Comparison of ENCODE assay signal across 8 cellular contexts in the genomic region with DNA sequence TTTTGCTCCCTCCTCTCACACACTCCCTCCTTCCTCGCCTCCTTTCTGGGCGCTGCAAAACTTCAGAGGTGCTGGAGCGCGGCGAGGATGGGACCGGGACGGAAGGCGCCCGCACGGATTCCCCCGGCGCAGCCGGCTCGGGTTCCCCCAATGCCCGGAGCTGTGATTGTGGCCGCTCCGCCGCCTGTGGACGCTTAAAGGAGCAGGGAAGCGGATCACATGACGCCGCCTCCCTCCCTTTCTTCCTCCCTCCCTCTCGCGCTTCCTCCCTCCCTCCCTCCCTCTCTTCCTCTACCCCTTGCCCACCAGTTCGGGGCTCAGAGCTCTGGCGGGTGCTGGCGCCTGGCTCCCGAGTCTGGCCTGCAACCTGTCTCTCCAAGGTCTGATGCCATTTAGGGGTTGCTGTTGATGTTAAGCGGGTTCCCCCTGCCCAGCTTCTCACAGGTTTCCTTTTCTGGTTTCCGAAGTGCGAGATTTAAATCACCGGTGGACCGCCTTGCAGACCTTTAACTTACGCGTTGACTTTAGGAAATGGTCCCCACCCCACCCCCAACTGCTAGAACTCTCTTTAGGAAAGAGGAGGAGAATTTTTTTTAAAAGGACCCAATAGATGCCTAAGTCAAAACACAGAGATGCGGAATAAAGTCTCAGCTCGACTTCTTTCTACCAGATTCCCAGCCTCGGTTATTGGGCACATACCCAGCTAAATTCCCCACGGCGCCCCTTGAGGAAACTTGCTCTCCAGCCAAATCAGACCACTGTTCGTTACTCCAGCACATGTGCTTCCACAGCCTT. TPM values are rescaled to one million over a fixed set of nuclear protein-coding genes. Genes with fewer than 3 reads are reported as not detected.
DNase-seq lines count a peak whose midpoint lies in the region; ATAC-seq and TF ChIP-seq lines count a peak whose summit lies in the region.

WLS (minus strand) TSS at position 170 of the 795 bp plus-strand sequence. CDS start 224 bp downstream, outside the sequence.

- peaks cover 7% of the 10 kb centered on the region for H3K4me1 ChIP-seq in right cardiac atrium (ENCODE audit: control insufficient read depth, insufficient read depth, low read length)
- no peaks in the 10 kb centered on the region for H3K4me1 ChIP-seq in Karpas-422 (ENCODE audit: low read length)

- no peak within 1 kb of the TSS for H2AFZ ChIP-seq in Karpas-422 (ENCODE audit: low read length)

- H3K9ac ChIP-seq in Karpas-422 (ENCODE audit: low read length) = no peak within 1 kb of the TSS

- no peaks in the 10 kb centered on the region for H3K79me2 ChIP-seq in Karpas-422 (ENCODE audit: low read length)

- H3K4me2 ChIP-seq in Karpas-422 (ENCODE audit: low read depth, low read length, poor library complexity, severe bottlenecking) = no peak within 1 kb of the TSS

- DNase-seq in G401 (ENCODE audit: low spot score) (peak; percentile 46), NCI-H2029 treated with DMSO at 0.1 percent for 48 hours (lab: John Stamatoyannopoulos, UW) (peak; percentile 53), astrocyte of the cerebellum (ENCODE audit: low read depth) (peak; percentile 55), right cardiac atrium (peak; percentile 82 to 93 (median 92)), posterior vena cava (ENCODE audit: low spot score) (peak; percentile 93), Karpas-422 (no peak)

- intact Hi-C loops in right cardiac atrium (cut with DNase I) (loop anchor here (5.0 to 10.0 kb wide), 5 partner anchors 72 to 110 kb away; no protein-coding TSS in a partner anchor), posterior vena cava (cut with DNase I) (loop anchor here in 1 of 2 donors (10.0 kb wide), 1 partner anchor 92 kb away; no protein-coding TSS in a partner anchor)

- H3K27me3 ChIP-seq in right cardiac atrium (ENCODE audit: control insufficient read depth, insufficient read depth) = no peaks in the 10 kb centered on the region
- H3K27me3 ChIP-seq in Karpas-422 (ENCODE audit: low read length) = no peaks in the 10 kb centered on the region

- peak within 1 kb of the TSS; percentile 86 for H3K4me3 ChIP-seq in astrocyte of the cerebellum (ENCODE audit: low read depth, low read length)
- H3K4me3 ChIP-seq in right cardiac atrium (ENCODE audit: low read length) = peak within 1 kb of the TSS; percentile 99
- H3K4me3 ChIP-seq in Karpas-422 (ENCODE audit: low read length) = no peak within 1 kb of the TSS

- H3K27ac ChIP-seq in right cardiac atrium (ENCODE audit: low read length) (peak within 1 kb of the TSS; percentile 77), Karpas-422 (ENCODE audit: low read length) (no peak within 1 kb of the TSS)

- H4K20me1 ChIP-seq in Karpas-422 (ENCODE audit: insufficient read depth, low read depth, low read length) = no peaks in the 10 kb centered on the region

- under 1% methylated on average over 41 of the region's 41 CpGs for WGBS in right cardiac atrium

- TF ChIP-seq CTCF in astrocyte of the cerebellum (IDR thresholded peaks at IDR 0.05; ENCODE audit: low read depth, low read length, missing control alignments) = peak; percentile 10

- in situ Hi-C loops in G401 (cut with HindIII; ENCODE audit: low sequenced_read_pairs) (no loop called here), astrocyte of the cerebellum (cut with HindIII; ENCODE audit: low sequenced_read_pairs) (no loop called here)

- H3K9me3 ChIP-seq in right cardiac atrium (ENCODE audit: control insufficient read depth, low read length) = no peaks in the 10 kb centered on the region
- no peaks in the 10 kb centered on the region for H3K9me3 ChIP-seq in Karpas-422 (ENCODE audit: low read length)

- no peaks in the 10 kb centered on the region for H3K9me2 ChIP-seq in Karpas-422 (replicated peaks; ENCODE audit: insufficient read depth, low read length)

- no peaks in the 10 kb centered on the region for H3K36me3 ChIP-seq in Karpas-422 (ENCODE audit: insufficient read depth, low read length)

- peak; percentile 92 to 93 for ATAC-seq in right cardiac atrium
- no peak for ATAC-seq in HG02938 (IDR thresholded peaks at IDR 0.05; ENCODE audit: unreplicated experiment)
- ATAC-seq in HG02588 (IDR thresholded peaks at IDR 0.05; ENCODE audit: unreplicated experiment) = no peak

RNA-seq across cellular contexts. Expression of gene WLS, which starts in this region (rescaled TPM):
- 280 and 326 TPM in 2 replicates for total RNA-seq in G401 (2014; rRNA removed; shearing (Covaris generic))
- 100 to 1,000 TPM in 3 of 4 donors, 10 to 100 TPM in 1; 73.4 to 102 (median 102) TPM for total RNA-seq in right cardiac atrium
- 50.9 TPM for polyA plus RNA-seq in right cardiac atrium
- 10 to 100 TPM; 53.3 to 83.6 TPM for total RNA-seq in posterior vena cava
- total RNA-seq in Karpas-422 (2014; rRNA removed; shearing (Covaris generic); ENCODE audit: low replicate concordance) = not detected in 2 replicates

Comparison
In these comparisons a context has a peak if more than half of its experiments do, and no peak if none do; other contexts are left out.
1. RNA of gene WLS (total RNA-seq): 280 to 326 TPM in G401, 73.4 to 102 TPM in right cardiac atrium and 53.3 to 83.6 TPM in posterior vena cava; not detected in Karpas-422; every median in the first group is over 10 times any median in the second.
2. ATAC-seq: peak in right cardiac atrium (2 of 2); none in HG02938 (single experiment) and HG02588 (single experiment).